In the genomic region with DNA sequence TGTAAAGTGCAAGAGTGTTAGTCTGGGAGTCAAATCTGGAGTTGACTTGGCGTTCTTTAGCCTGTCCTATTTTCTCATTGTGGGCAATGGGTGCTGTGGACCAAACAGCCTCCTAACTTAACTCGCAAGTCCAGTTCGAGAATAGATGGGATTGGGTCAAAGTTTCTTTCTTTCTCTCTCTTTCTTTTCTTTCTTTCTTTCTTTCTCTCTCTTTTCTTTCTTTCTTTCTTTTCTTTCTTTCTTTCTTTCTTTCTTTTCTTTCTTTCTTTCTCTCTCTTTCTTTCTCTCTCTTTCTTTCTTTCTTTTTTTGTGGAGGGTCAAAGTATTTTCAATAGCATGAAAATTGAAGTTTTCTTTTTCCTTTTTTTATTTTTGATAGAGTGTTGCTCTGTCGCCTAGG, we compare ENCODE assay signal across 15 cellular contexts. TPM values are rescaled to one million over a fixed set of nuclear protein-coding genes. Genes with fewer than 3 reads are reported as not detected.
A peak's percentile ranks its signal among the peaks of the same experiment; 100 is the strongest.
DNase-seq lines count a peak whose midpoint lies in the region; ATAC-seq lines count a peak whose summit lies in the region.
"Had no signal": no experiment of that assay in that cellular context is flagged by ENCODE, and none has a peak within 500 bp of the region (broad histone marks: within the 10 kb centered on the region; RNA-seq: fewer than 3 reads in every experiment).

No MANE protein-coding gene starts in this region.

- no peak for DNase-seq in activated naive CD8-positive, alpha-beta T cell treated with anti-CD3 and anti-CD28 coated beads, Interleukin-2, amount 50 U/mL, for 24 hours
- DNase-seq in effector memory CD8-positive, alpha-beta T cell, result no peak
- DNase-seq in stimulated activated CD4-positive, alpha-beta T cell treated with anti-CD3 and anti-CD28 coated beads, Interleukin-2, amount 100 ng/mL, for 48 hours, result no peak
- no peak for DNase-seq in retina
- DNase-seq: 8988T; AML-193; CD8-positive, alpha-beta memory T cell; DMS53; GF-D8; GOT3; H9 had no signal

- peaks cover 49% of the 10 kb centered on the region for H3K4me1 Mint-ChIP-seq in activated naive CD8-positive, alpha-beta T cell (ENCODE audit: low read depth)
- H3K4me1 Mint-ChIP-seq in activated naive CD8-positive, alpha-beta T cell treated with anti-CD3 and anti-CD28 coated beads, Interleukin-2, amount 50 U/mL, for 24 hours, result peaks cover 25% of the 10 kb centered on the region
- peaks cover 36% of the 10 kb centered on the region for H3K4me1 Mint-ChIP-seq in activated T-helper 17 cell treated with anti-CD3 and anti-CD28 coated beads, Interleukin-2, amount 50 U/mL, for 72 hours
- H3K4me1 Mint-ChIP-seq in effector memory CD8-positive, alpha-beta T cell (ENCODE audit: low read depth in 2 of 2), result peaks cover 30 to 69% of the 10 kb centered on the region in 2 donors
- peaks cover 60% of the 10 kb centered on the region for H3K4me1 Mint-ChIP-seq in stimulated activated memory B cell treated with anti-CD40 and anti-IgM and Interleukin-4, amounts not matched to agents 10 μg/mL and 1 μg/mL and 100 μg/mL, for 72 hours

- no peaks in the 10 kb centered on the region for H3K9me3 Mint-ChIP-seq in activated naive CD8-positive, alpha-beta T cell (ENCODE audit: low read depth)
- no peaks in the 10 kb centered on the region for H3K9me3 Mint-ChIP-seq in activated naive CD8-positive, alpha-beta T cell treated with anti-CD3 and anti-CD28 coated beads, Interleukin-2, amount 50 U/mL, for 24 hours
- H3K9me3 Mint-ChIP-seq in activated T-helper 17 cell treated with anti-CD3 and anti-CD28 coated beads, Interleukin-2, amount 50 U/mL, for 72 hours, result no peaks in the 10 kb centered on the region
- H3K9me3 Mint-ChIP-seq in effector memory CD8-positive, alpha-beta T cell, result no peaks in the 10 kb centered on the region
- H3K9me3 Mint-ChIP-seq in stimulated activated memory B cell treated with anti-CD40 and anti-IgM and Interleukin-4, amounts not matched to agents 10 μg/mL and 1 μg/mL and 100 μg/mL, for 72 hours, result no peaks in the 10 kb centered on the region

- no peak for ATAC-seq in activated naive CD8-positive, alpha-beta T cell treated with anti-CD3 and anti-CD28 coated beads, Interleukin-2, amount 50 U/mL, for 24 hours
- no peak for ATAC-seq in activated T-helper 17 cell treated with anti-CD3 and anti-CD28 coated beads, Interleukin-2, amount 50 U/mL, for 72 hours (replicated peaks)
- no peak for ATAC-seq in effector memory CD8-positive, alpha-beta T cell (replicated peaks)
- no peak for ATAC-seq in stimulated activated memory B cell treated with anti-CD40 and anti-IgM and Interleukin-4, amounts not matched to agents 10 μg/mL and 1 μg/mL and 100 μg/mL, for 72 hours
- no peak for ATAC-seq in HG03520 (IDR thresholded peaks at IDR 0.05; ENCODE audit: unreplicated experiment)

- peak overlapping the region; percentile 59 for H3K27ac Mint-ChIP-seq in activated naive CD8-positive, alpha-beta T cell
- H3K27ac Mint-ChIP-seq in activated naive CD8-positive, alpha-beta T cell treated with anti-CD3 and anti-CD28 coated beads, Interleukin-2, amount 50 U/mL, for 24 hours, result no peak overlapping the region
- H3K27ac Mint-ChIP-seq in activated T-helper 17 cell treated with anti-CD3 and anti-CD28 coated beads, Interleukin-2, amount 50 U/mL, for 72 hours, result no peak overlapping the region
- H3K27ac Mint-ChIP-seq in effector memory CD8-positive, alpha-beta T cell, result peak overlapping the region; percentile 4 to 76
- H3K27ac Mint-ChIP-seq in stimulated activated memory B cell treated with anti-CD40 and anti-IgM and Interleukin-4, amounts not matched to agents 10 μg/mL and 1 μg/mL and 100 μg/mL, for 72 hours, result peak overlapping the region; percentile 54
- H3K27ac Mint-ChIP-seq: H9 had no signal

- H3K4me3 Mint-ChIP-seq in activated naive CD8-positive, alpha-beta T cell, result no peak overlapping the region
- H3K4me3 Mint-ChIP-seq in activated naive CD8-positive, alpha-beta T cell treated with anti-CD3 and anti-CD28 coated beads, Interleukin-2, amount 50 U/mL, for 24 hours, result no peak overlapping the region
- H3K4me3 Mint-ChIP-seq in activated T-helper 17 cell treated with anti-CD3 and anti-CD28 coated beads, Interleukin-2, amount 50 U/mL, for 72 hours, result peak overlapping the region; percentile 81
- no peak overlapping the region for H3K4me3 Mint-ChIP-seq in effector memory CD8-positive, alpha-beta T cell
- H3K4me3 Mint-ChIP-seq in stimulated activated memory B cell treated with anti-CD40 and anti-IgM and Interleukin-4, amounts not matched to agents 10 μg/mL and 1 μg/mL and 100 μg/mL, for 72 hours, result no peak overlapping the region
- H3K4me3 Mint-ChIP-seq: H9 had no signal

- H3K27me3 Mint-ChIP-seq in activated naive CD8-positive, alpha-beta T cell, result no peaks in the 10 kb centered on the region
- no peaks in the 10 kb centered on the region for H3K27me3 Mint-ChIP-seq in activated naive CD8-positive, alpha-beta T cell treated with anti-CD3 and anti-CD28 coated beads, Interleukin-2, amount 50 U/mL, for 24 hours
- H3K27me3 Mint-ChIP-seq in activated T-helper 17 cell treated with anti-CD3 and anti-CD28 coated beads, Interleukin-2, amount 50 U/mL, for 72 hours, result no peaks in the 10 kb centered on the region
- H3K27me3 Mint-ChIP-seq in effector memory CD8-positive, alpha-beta T cell, result no peaks in the 10 kb centered on the region
- no peaks in the 10 kb centered on the region for H3K27me3 Mint-ChIP-seq in stimulated activated memory B cell treated with anti-CD40 and anti-IgM and Interleukin-4, amounts not matched to agents 10 μg/mL and 1 μg/mL and 100 μg/mL, for 72 hours

- no peaks in the 10 kb centered on the region for H3K36me3 Mint-ChIP-seq in activated naive CD8-positive, alpha-beta T cell
- peaks cover 4% of the 10 kb centered on the region for H3K36me3 Mint-ChIP-seq in activated naive CD8-positive, alpha-beta T cell treated with anti-CD3 and anti-CD28 coated beads, Interleukin-2, amount 50 U/mL, for 24 hours (ENCODE audit: low read depth)
- peaks cover 24% of the 10 kb centered on the region for H3K36me3 Mint-ChIP-seq in activated T-helper 17 cell treated with anti-CD3 and anti-CD28 coated beads, Interleukin-2, amount 50 U/mL, for 72 hours (ENCODE audit: low read depth)
- peaks cover 18% of the 10 kb centered on the region for H3K36me3 Mint-ChIP-seq in effector memory CD8-positive, alpha-beta T cell (ENCODE audit: insufficient read depth)
- peaks cover 24% of the 10 kb centered on the region for H3K36me3 Mint-ChIP-seq in stimulated activated memory B cell treated with anti-CD40 and anti-IgM and Interleukin-4, amounts not matched to agents 10 μg/mL and 1 μg/mL and 100 μg/mL, for 72 hours

RNA-seq across cellular contexts. Expression of a gene that starts 3.0 kb away (rescaled TPM):
- total RNA-seq in activated T-helper 17 cell treated with anti-CD3 and anti-CD28 coated beads, Interleukin-2, amount 50 U/mL, for 72 hours, result 10 to 100 TPM in 1 of 2 donors, 1 to 10 TPM in 1; 9.6 to 15.0 TPM

RNA-seq across cellular contexts. Expression of a gene that starts 14.5 kb away (rescaled TPM):
- 10 to 100 TPM; 14.6 to 17.7 TPM for total RNA-seq in activated T-helper 17 cell treated with anti-CD3 and anti-CD28 coated beads, Interleukin-2, amount 50 U/mL, for 72 hours

Comparison
In these comparisons a context has a peak if more than half of its experiments do, and no peak if none do; other contexts are left out.
1. H3K27ac Mint-ChIP-seq: peak in activated naive CD8-positive, alpha-beta T cell (single experiment), effector memory CD8-positive, alpha-beta T cell (2 of 2) and stimulated activated memory B cell treated with anti-CD40 and anti-IgM and Interleukin-4, amounts not matched to agents 10 μg/mL and 1 μg/mL and 100 μg/mL, for 72 hours (single experiment); none in activated naive CD8-positive, alpha-beta T cell treated with anti-CD3 and anti-CD28 coated beads, Interleukin-2, amount 50 U/mL, for 24 hours (single experiment) and activated T-helper 17 cell treated with anti-CD3 and anti-CD28 coated beads, Interleukin-2, amount 50 U/mL, for 72 hours (single experiment).